2 cellular contexts compared by ENCODE assay signal in the genomic region with DNA sequence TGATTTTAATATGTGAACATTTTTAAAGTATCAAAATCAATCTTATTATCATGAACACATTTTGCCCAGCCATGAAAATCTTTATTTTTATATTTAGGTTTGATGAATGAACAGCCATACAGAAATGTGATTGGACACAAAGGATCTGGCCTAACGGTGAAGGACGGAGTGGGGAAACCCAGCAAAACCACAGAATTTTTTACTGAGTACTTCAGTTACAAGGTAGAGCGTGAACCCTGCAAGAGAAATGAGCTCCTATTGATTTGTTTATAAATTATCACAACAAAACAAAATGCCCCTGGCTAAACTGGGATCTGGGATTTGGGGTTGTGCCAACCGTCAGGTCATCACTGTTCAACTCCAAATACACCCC.
TF ChIP-seq lines count a peak whose summit lies in the region.

No MANE protein-coding gene starts in this region.

TF ChIP-seq in A549, 52 proteins besides CTCF, POLR2A, EP300 and RAD21 (continued from another document):
- TF ChIP-seq, protein P1, sequence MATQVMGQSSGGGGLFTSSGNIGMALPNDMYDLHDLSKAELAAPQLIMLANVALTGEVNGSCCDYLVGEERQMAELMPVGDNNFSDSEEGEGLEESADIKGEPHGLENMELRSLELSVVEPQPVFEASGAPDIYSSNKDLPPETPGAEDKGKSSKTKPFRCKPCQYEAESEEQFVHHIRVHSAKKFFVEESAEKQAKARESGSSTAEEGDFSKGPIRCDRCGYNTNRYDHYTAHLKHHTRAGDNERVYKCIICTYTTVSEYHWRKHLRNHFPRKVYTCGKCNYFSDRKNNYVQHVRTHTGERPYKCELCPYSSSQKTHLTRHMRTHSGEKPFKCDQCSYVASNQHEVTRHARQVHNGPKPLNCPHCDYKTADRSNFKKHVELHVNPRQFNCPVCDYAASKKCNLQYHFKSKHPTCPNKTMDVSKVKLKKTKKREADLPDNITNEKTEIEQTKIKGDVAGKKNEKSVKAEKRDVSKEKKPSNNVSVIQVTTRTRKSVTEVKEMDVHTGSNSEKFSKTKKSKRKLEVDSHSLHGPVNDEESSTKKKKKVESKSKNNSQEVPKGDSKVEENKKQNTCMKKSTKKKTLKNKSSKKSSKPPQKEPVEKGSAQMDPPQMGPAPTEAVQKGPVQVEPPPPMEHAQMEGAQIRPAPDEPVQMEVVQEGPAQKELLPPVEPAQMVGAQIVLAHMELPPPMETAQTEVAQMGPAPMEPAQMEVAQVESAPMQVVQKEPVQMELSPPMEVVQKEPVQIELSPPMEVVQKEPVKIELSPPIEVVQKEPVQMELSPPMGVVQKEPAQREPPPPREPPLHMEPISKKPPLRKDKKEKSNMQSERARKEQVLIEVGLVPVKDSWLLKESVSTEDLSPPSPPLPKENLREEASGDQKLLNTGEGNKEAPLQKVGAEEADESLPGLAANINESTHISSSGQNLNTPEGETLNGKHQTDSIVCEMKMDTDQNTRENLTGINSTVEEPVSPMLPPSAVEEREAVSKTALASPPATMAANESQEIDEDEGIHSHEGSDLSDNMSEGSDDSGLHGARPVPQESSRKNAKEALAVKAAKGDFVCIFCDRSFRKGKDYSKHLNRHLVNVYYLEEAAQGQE (IDR thresholded peaks at IDR 0.05) = no peak
- TF ChIP-seq CBX2 (IDR thresholded peaks at IDR 0.05; ENCODE audit: borderline replicate concordance, low read depth) (no peak), HOXA7 (CRISPR knock-in tag; IDR thresholded peaks at IDR 0.05) (no peak), HOXB5 (CRISPR knock-in tag; IDR thresholded peaks at IDR 0.05) (no peak), CEBPB (IDR thresholded peaks at IDR 0.05) (no peak), KDM1A (IDR thresholded peaks at IDR 0.05; ENCODE audit: low read depth) (no peak), EHF (CRISPR knock-in tag; IDR thresholded peaks at IDR 0.05) (no peak), ZC3H11A (IDR thresholded peaks at IDR 0.05) (no peak), BHLHE40 (IDR thresholded peaks at IDR 0.05; ENCODE audit: low read depth, low read length) (no peak), ZFP36 (IDR thresholded peaks at IDR 0.05; ENCODE audit: borderline replicate concordance, partially characterized antibody) (no peak)
- TF ChIP-seq, protein P2, sequence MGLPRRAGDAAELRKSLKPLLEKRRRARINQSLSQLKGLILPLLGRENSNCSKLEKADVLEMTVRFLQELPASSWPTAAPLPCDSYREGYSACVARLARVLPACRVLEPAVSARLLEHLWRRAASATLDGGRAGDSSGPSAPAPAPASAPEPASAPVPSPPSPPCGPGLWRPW (IDR thresholded peaks at IDR 0.05) = no peak

TF ChIP-seq in GM23338, 12 proteins besides CTCF, POLR2A, EP300 and RAD21 (continued from another document):
- TF ChIP-seq, protein P3, sequence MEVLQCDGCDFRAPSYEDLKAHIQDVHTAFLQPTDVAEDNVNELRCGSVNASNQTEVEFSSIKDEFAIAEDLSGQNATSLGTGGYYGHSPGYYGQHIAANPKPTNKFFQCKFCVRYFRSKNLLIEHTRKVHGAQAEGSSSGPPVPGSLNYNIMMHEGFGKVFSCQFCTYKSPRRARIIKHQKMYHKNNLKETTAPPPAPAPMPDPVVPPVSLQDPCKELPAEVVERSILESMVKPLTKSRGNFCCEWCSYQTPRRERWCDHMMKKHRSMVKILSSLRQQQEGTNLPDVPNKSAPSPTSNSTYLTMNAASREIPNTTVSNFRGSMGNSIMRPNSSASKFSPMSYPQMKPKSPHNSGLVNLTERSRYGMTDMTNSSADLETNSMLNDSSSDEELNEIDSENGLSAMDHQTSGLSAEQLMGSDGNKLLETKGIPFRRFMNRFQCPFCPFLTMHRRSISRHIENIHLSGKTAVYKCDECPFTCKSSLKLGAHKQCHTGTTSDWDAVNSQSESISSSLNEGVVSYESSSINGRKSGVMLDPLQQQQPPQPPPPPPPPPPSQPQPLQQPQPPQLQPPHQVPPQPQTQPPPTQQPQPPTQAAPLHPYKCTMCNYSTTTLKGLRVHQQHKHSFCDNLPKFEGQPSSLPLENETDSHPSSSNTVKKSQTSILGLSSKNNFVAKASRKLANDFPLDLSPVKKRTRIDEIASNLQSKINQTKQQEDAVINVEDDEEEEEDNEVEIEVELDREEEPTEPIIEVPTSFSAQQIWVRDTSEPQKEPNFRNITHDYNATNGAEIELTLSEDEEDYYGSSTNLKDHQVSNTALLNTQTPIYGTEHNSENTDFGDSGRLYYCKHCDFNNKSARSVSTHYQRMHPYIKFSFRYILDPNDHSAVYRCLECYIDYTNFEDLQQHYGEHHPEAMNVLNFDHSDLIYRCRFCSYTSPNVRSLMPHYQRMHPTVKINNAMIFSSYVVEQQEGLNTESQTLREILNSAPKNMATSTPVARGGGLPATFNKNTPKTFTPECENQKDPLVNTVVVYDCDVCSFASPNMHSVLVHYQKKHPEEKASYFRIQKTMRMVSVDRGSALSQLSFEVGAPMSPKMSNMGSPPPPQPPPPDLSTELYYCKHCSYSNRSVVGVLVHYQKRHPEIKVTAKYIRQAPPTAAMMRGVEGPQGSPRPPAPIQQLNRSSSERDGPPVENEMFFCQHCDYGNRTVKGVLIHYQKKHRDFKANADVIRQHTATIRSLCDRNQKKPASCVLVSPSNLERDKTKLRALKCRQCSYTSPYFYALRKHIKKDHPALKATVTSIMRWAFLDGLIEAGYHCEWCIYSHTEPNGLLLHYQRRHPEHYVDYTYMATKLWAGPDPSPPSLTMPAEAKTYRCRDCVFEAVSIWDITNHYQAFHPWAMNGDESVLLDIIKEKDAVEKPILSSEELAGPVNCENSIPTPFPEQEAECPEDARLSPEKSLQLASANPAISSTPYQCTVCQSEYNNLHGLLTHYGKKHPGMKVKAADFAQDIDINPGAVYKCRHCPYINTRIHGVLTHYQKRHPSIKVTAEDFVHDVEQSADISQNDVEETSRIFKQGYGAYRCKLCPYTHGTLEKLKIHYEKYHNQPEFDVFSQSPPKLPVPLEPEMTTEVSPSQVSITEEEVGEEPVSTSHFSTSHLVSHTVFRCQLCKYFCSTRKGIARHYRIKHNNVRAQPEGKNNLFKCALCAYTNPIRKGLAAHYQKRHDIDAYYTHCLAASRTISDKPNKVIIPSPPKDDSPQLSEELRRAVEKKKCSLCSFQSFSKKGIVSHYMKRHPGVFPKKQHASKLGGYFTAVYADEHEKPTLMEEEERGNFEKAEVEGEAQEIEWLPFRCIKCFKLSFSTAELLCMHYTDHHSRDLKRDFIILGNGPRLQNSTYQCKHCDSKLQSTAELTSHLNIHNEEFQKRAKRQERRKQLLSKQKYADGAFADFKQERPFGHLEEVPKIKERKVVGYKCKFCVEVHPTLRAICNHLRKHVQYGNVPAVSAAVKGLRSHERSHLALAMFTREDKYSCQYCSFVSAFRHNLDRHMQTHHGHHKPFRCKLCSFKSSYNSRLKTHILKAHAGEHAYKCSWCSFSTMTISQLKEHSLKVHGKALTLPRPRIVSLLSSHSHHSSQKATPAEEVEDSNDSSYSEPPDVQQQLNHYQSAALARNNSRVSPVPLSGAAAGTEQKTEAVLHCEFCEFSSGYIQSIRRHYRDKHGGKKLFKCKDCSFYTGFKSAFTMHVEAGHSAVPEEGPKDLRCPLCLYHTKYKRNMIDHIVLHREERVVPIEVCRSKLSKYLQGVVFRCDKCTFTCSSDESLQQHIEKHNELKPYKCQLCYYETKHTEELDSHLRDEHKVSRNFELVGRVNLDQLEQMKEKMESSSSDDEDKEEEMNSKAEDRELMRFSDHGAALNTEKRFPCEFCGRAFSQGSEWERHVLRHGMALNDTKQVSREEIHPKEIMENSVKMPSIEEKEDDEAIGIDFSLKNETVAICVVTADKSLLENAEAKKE (CRISPR knock-in tag; IDR thresholded peaks at IDR 0.05) = no peak
- TF ChIP-seq STAT1 (IDR thresholded peaks at IDR 0.05; ENCODE audit: unreplicated experiment) = no peak
